ENCODE assay signal across 1 cellular context in the genomic region with DNA sequence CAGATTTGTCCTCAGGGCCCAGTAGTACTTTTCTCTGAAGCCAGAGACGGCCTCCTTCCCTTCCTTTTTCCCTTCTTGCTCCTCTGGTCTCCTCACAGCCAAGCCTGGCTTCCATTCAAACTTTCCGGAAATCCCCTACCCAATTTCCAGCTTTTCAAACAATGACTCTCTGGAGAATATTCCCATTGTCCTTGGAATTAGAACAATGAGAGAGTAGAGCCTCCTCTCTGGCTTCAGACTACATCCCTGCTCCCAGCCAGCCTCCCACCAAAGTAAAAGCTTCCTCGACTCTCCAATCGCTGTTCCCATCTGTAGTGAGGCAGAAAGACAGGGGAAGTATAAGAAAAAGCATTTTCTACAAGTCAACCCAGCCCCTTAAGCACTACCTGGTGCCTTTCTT.
TF ChIP-seq lines count a peak whose summit lies in the region.

No MANE protein-coding gene starts in this region.

TF ChIP-seq in endothelial cell of umbilical vein, 7 proteins besides CTCF, POLR2A, EP300 and RAD21 (continued from another document):
- TF ChIP-seq MYC (IDR thresholded peaks at IDR 0.05; ENCODE audit: low read depth, low read length) (no peak), EZH2 (IDR thresholded peaks at IDR 0.05; ENCODE audit: borderline replicate concordance, low read depth, low read length, severe bottlenecking) (no peak)
- TF ChIP-seq, protein P1, sequence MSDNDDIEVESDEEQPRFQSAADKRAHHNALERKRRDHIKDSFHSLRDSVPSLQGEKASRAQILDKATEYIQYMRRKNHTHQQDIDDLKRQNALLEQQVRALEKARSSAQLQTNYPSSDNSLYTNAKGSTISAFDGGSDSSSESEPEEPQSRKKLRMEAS (IDR thresholded peaks at IDR 0.05; ENCODE audit: insufficient read depth, insufficient read length): no peak
